ENCODE assay signal across 8 cellular contexts in genomic region chr1:97919568-97920261, GRCh38. TPM values are rescaled to one million over a fixed set of nuclear protein-coding genes. Genes with fewer than 3 reads are reported as not detected.
DNase-seq lines count a peak whose midpoint lies in the region; ATAC-seq and TF ChIP-seq lines count a peak whose summit lies in the region.

No MANE protein-coding gene starts in this region.

- no peaks in the 10 kb centered on the region for H3K27me3 ChIP-seq in gastroesophageal sphincter

- TF ChIP-seq EP300 in gastroesophageal sphincter (IDR thresholded peaks at IDR 0.05), result no peak

- H3K36me3 ChIP-seq in gastroesophageal sphincter, result no peaks in the 10 kb centered on the region

- peak overlapping the region; percentile 78 for H3K27ac ChIP-seq in VCaP
- peak overlapping the region; percentile 17 to 92 (median 69) for H3K27ac ChIP-seq in gastroesophageal sphincter

- peak overlapping the region; percentile 90 for H3K4me3 Mint-ChIP-seq in activated T-cell treated with anti-CD3 and anti-CD28 coated beads, Interleukin-2, amount 50 U/mL, for 24 hours
- peak overlapping the region; percentile 90 for H3K4me3 Mint-ChIP-seq in stimulated activated effector memory CD8-positive, alpha-beta T cell treated with anti-CD3 and anti-CD28 coated beads, Interleukin-12 subunit alpha, Interleukin-12 subunit beta, amount 100 ng/mL, for 72 hours

- H3K9me3 Mint-ChIP-seq in activated T-cell treated with anti-CD3 and anti-CD28 coated beads, Interleukin-2, amount 50 U/mL, for 24 hours, result no peaks in the 10 kb centered on the region
- no peaks in the 10 kb centered on the region for H3K9me3 Mint-ChIP-seq in stimulated activated effector memory CD8-positive, alpha-beta T cell treated with anti-CD3 and anti-CD28 coated beads, Interleukin-12 subunit alpha, Interleukin-12 subunit beta, amount 100 ng/mL, for 72 hours

- H3K4me1 ChIP-seq in gastroesophageal sphincter, result peaks cover 0 to 38% (median 2%) of the 10 kb centered on the region in 3 donors

- peak overlapping the region; percentile 63 to 82 for H3K4me3 ChIP-seq in gastroesophageal sphincter

- TF ChIP-seq CTCF in VCaP (conservative IDR thresholded peaks at IDR 0.05), result no peak
- TF ChIP-seq CTCF in gastroesophageal sphincter (IDR thresholded peaks at IDR 0.05), result no peak

- peak overlapping the region; percentile 95 for H3K27ac Mint-ChIP-seq in activated T-cell treated with anti-CD3 and anti-CD28 coated beads, Interleukin-2, amount 50 U/mL, for 24 hours
- peak overlapping the region; percentile 95 for H3K27ac Mint-ChIP-seq in stimulated activated effector memory CD8-positive, alpha-beta T cell treated with anti-CD3 and anti-CD28 coated beads, Interleukin-12 subunit alpha, Interleukin-12 subunit beta, amount 100 ng/mL, for 72 hours

- 24 to 26% methylated on average over 7 of the region's 7 CpGs for WGBS in gastroesophageal sphincter (ENCODE audit: low coverage in 1 of 2), 2 donors

- H3K27me3 Mint-ChIP-seq in activated T-cell treated with anti-CD3 and anti-CD28 coated beads, Interleukin-2, amount 50 U/mL, for 24 hours, result no peaks in the 10 kb centered on the region

- ATAC-seq in gastroesophageal sphincter, result no peak
- no peak for ATAC-seq in stimulated activated effector memory CD8-positive, alpha-beta T cell treated with anti-CD3 and anti-CD28 coated beads, Interleukin-12 subunit alpha, Interleukin-12 subunit beta, amount 100 ng/mL, for 72 hours

- no peak for TF ChIP-seq POLR2A in gastroesophageal sphincter (IDR thresholded peaks at IDR 0.05)

- peaks cover 55% of the 10 kb centered on the region for H3K4me1 Mint-ChIP-seq in activated T-cell treated with anti-CD3 and anti-CD28 coated beads, Interleukin-2, amount 50 U/mL, for 24 hours (ENCODE audit: low read depth)
- peaks cover 45% of the 10 kb centered on the region for H3K4me1 Mint-ChIP-seq in stimulated activated effector memory CD8-positive, alpha-beta T cell treated with anti-CD3 and anti-CD28 coated beads, Interleukin-12 subunit alpha, Interleukin-12 subunit beta, amount 100 ng/mL, for 72 hours

- H3K36me3 Mint-ChIP-seq in activated T-cell treated with anti-CD3 and anti-CD28 coated beads, Interleukin-2, amount 50 U/mL, for 24 hours (ENCODE audit: low read depth), result peaks cover 10% of the 10 kb centered on the region
- peaks cover 6% of the 10 kb centered on the region for H3K36me3 Mint-ChIP-seq in stimulated activated effector memory CD8-positive, alpha-beta T cell treated with anti-CD3 and anti-CD28 coated beads, Interleukin-12 subunit alpha, Interleukin-12 subunit beta, amount 100 ng/mL, for 72 hours

- H3K9me3 ChIP-seq in gastroesophageal sphincter, result no peaks in the 10 kb centered on the region

- DNase-seq in activated T-cell treated with anti-CD3 and anti-CD28 coated beads, Interleukin-2, amount 50 U/mL, for 24 hours, result no peak
- DNase-seq in activated T-cell treated with anti-CD3 and anti-CD28 coated beads for 4 hours (no peak), NCI-H146 (lab: John Stamatoyannopoulos, UW) (no peak)
- no peak for DNase-seq in stimulated activated effector memory CD8-positive, alpha-beta T cell treated with anti-CD3 and anti-CD28 coated beads, Interleukin-12 subunit alpha, Interleukin-12 subunit beta, amount 100 ng/mL, for 72 hours (ENCODE audit: low spot score in 2 of 2)
- DNase-seq in stimulated activated CD4-positive, alpha-beta T cell treated with anti-CD3 and anti-CD28 coated beads, Interleukin-12 subunit alpha, Interleukin-12 subunit beta, amount 100 ng/mL, for 4 hours, result no peak
- no peak for DNase-seq in stimulated activated CD4-positive, alpha-beta T cell treated with anti-CD3 and anti-CD28 coated beads, Interleukin-2, amount 100 ng/mL, for 24 hours

RNA-seq across cellular contexts. Expression of gene DPYD, which starts 1.1 kb away (rescaled TPM):
- total RNA-seq in gastroesophageal sphincter, result 10 to 100 TPM; 31.2 to 53.0 (median 43.2) TPM
